Comparison of ENCODE assay signal across 9 cellular contexts in genomic region chr1:36411674-36412648, GRCh38. TPM values are rescaled to one million over a fixed set of nuclear protein-coding genes. Genes with fewer than 3 reads are reported as not detected.
DNase-seq lines count a peak whose midpoint lies in the region; ATAC-seq and TF ChIP-seq lines count a peak whose summit lies in the region.
"Had no signal": no experiment of that assay in that cellular context is flagged by ENCODE, and none has a peak within 500 bp of the region (broad histone marks: within the 10 kb centered on the region; RNA-seq: fewer than 3 reads in every experiment).

No MANE protein-coding gene starts in this region.

- no peaks in the 10 kb centered on the region for H3K9me3 Mint-ChIP-seq in CD8-positive, alpha-beta T cell
- H3K9me3 Mint-ChIP-seq in activated CD4-positive, alpha-beta T cell treated with anti-CD3 and anti-CD28 coated beads, Interleukin-2, amount 10 ng/mL, durations not matched to agents 7 days and 5 days = no peaks in the 10 kb centered on the region

- H3K4me3 ChIP-seq in CD8-positive, alpha-beta T cell (ENCODE audit: low read depth, low read length) = no peak overlapping the region
- H3K4me3 ChIP-seq in NB4 (ENCODE audit: low read depth, low read length) = no peak overlapping the region
- no peak overlapping the region for H3K4me3 ChIP-seq in esophagus squamous epithelium

- no peak overlapping the region for H3K4me3 Mint-ChIP-seq in CD8-positive, alpha-beta T cell
- peak overlapping the region; percentile 42 for H3K4me3 Mint-ChIP-seq in activated CD4-positive, alpha-beta T cell treated with anti-CD3 and anti-CD28 coated beads, Interleukin-2, amount 10 ng/mL, durations not matched to agents 7 days and 5 days

- WGBS in esophagus squamous epithelium, 2 donors = 36% methylated on average over 10 to 11 of the region's 11 CpGs

- TF ChIP-seq POLR2A in NB4 (IDR thresholded peaks at IDR 0.05; ENCODE audit: extremely low read depth, insufficient read length) (no peak), esophagus squamous epithelium (IDR thresholded peaks at IDR 0.05) (no peak)

- peaks cover 4% of the 10 kb centered on the region for H3K4me1 ChIP-seq in CD8-positive, alpha-beta T cell (ENCODE audit: insufficient read depth, low read length)
- H3K4me1 ChIP-seq in esophagus squamous epithelium = no peaks in the 10 kb centered on the region

- TF ChIP-seq CTCF in CD8-positive, alpha-beta T cell (IDR thresholded peaks at IDR 0.05) = no peak
- TF ChIP-seq CTCF in NB4 (IDR thresholded peaks at IDR 0.05; ENCODE audit: low read depth, low read length) (no peak), esophagus squamous epithelium (IDR thresholded peaks at IDR 0.05) (no peak)

- H3K36me3 ChIP-seq in CD8-positive, alpha-beta T cell (ENCODE audit: insufficient read depth, low read length) = no peaks in the 10 kb centered on the region
- H3K36me3 ChIP-seq in esophagus squamous epithelium = no peaks in the 10 kb centered on the region
- H3K36me3 ChIP-seq: neutrophil had no signal

- no peaks in the 10 kb centered on the region for H3K36me3 Mint-ChIP-seq in CD8-positive, alpha-beta T cell
- H3K36me3 Mint-ChIP-seq in activated CD4-positive, alpha-beta T cell treated with anti-CD3 and anti-CD28 coated beads, Interleukin-2, amount 10 ng/mL, durations not matched to agents 7 days and 5 days (ENCODE audit: low read depth) = no peaks in the 10 kb centered on the region

- H3K27ac Mint-ChIP-seq in CD8-positive, alpha-beta T cell = peak overlapping the region; percentile 32
- peak overlapping the region; percentile 95 for H3K27ac Mint-ChIP-seq in activated CD4-positive, alpha-beta T cell treated with anti-CD3 and anti-CD28 coated beads, Interleukin-2, amount 10 ng/mL, durations not matched to agents 7 days and 5 days

- DNase-seq in CD8-positive, alpha-beta T cell = peak in 2 of 7 experiments; percentile 11 to 48
- DNase-seq in NB4 (ENCODE audit: low read depth) (peak; percentile 79), iPS-NIHi11 (ENCODE audit: low spot score) (peak; percentile 24), esophagus squamous epithelium (lab: John Stamatoyannopoulos, UW) (no peak)
- peak; percentile 88 for DNase-seq in activated CD4-positive, alpha-beta T cell treated with anti-CD3 and anti-CD28 coated beads, Interleukin-2, amount 10 ng/mL, durations not matched to agents 7 days and 5 days

- intact Hi-C loops in CD8-positive, alpha-beta T cell (cut with DNase I, micrococcal nuclease) = no loop called here
- intact Hi-C loops in esophagus squamous epithelium (cut with DNase I) = no loop called here

- no peak overlapping the region for H3K27ac ChIP-seq in CD8-positive, alpha-beta T cell (ENCODE audit: low read depth, low read length)
- peak overlapping the region in 1 of 4 donors; percentile 6 for H3K27ac ChIP-seq in esophagus squamous epithelium
- H3K27ac ChIP-seq: neutrophil had no signal

- CTCF ChIA-PET in CD8-positive, alpha-beta T cell (lab: Charles Lee) = interaction anchor here (0.8 to 3.6 kb wide), 4 partner anchors 10 to 82 kb away, joined by 3 to 24 read pairs (median 6); partner anchors contain the start of gene LSM10
- CTCF ChIA-PET in activated CD4-positive, alpha-beta T cell treated with anti-CD3 and anti-CD28 coated beads, Interleukin-2, amount 10 ng/mL, durations not matched to agents 7 days and 5 days (lab: Charles Lee) = interaction anchor here (0.7 to 3.2 kb wide), 13 partner anchors 8 to 307 kb away, joined by 3 to 16 read pairs (median 4); partner anchors contain the start of gene LSM10

- no peaks in the 10 kb centered on the region for H3K27me3 Mint-ChIP-seq in CD8-positive, alpha-beta T cell (ENCODE audit: low read depth)
- no peaks in the 10 kb centered on the region for H3K27me3 Mint-ChIP-seq in activated CD4-positive, alpha-beta T cell treated with anti-CD3 and anti-CD28 coated beads, Interleukin-2, amount 10 ng/mL, durations not matched to agents 7 days and 5 days

- POLR2A ChIA-PET in CD8-positive, alpha-beta T cell (lab: Charles Lee) = interaction anchor here (0.6 kb wide), 1 partner anchor 276 kb away, joined by 3 read pairs; no protein-coding TSS in a partner anchor
- POLR2A ChIA-PET in activated CD4-positive, alpha-beta T cell treated with anti-CD3 and anti-CD28 coated beads, Interleukin-2, amount 10 ng/mL, durations not matched to agents 7 days and 5 days (lab: Charles Lee) = interaction anchor here (0.8 to 1.0 kb wide), 3 partner anchors 14 to 45 kb away, joined by 3 to 5 read pairs (median 5); partner anchors contain the start of gene LSM10

- ATAC-seq in CD8-positive, alpha-beta T cell = peak; percentile 96
- ATAC-seq in HG03342 (IDR thresholded peaks at IDR 0.05; ENCODE audit: unreplicated experiment) (no peak), HG03139 (IDR thresholded peaks at IDR 0.05; ENCODE audit: unreplicated experiment) (no peak), HG03175 (IDR thresholded peaks at IDR 0.05; ENCODE audit: unreplicated experiment) (no peak)

- H3K4me1 Mint-ChIP-seq in CD8-positive, alpha-beta T cell (ENCODE audit: low read depth) = peaks cover 12% of the 10 kb centered on the region
- peaks cover 29% of the 10 kb centered on the region for H3K4me1 Mint-ChIP-seq in activated CD4-positive, alpha-beta T cell treated with anti-CD3 and anti-CD28 coated beads, Interleukin-2, amount 10 ng/mL, durations not matched to agents 7 days and 5 days

- no peaks in the 10 kb centered on the region for H3K27me3 ChIP-seq in CD8-positive, alpha-beta T cell (ENCODE audit: insufficient read depth, low read length)
- H3K27me3 ChIP-seq in esophagus squamous epithelium = no peaks in the 10 kb centered on the region
- H3K27me3 ChIP-seq: neutrophil had no signal

- H3K9me3 ChIP-seq in CD8-positive, alpha-beta T cell (ENCODE audit: low read length) = no peaks in the 10 kb centered on the region
- H3K9me3 ChIP-seq in esophagus squamous epithelium = no peaks in the 10 kb centered on the region
- H3K9me3 ChIP-seq: neutrophil had no signal

RNA-seq across cellular contexts. Expression of gene LSM10, which starts 14.3 kb away (rescaled TPM):
- total RNA-seq in CD8-positive, alpha-beta T cell = 10 to 100 TPM; 20.9 to 21.4 TPM
- total RNA-seq in activated CD4-positive, alpha-beta T cell treated with anti-CD3 and anti-CD28 coated beads, Interleukin-2, amount 10 ng/mL, durations not matched to agents 7 days and 5 days = 10 to 100 TPM; 39.3 to 39.4 TPM
- total RNA-seq in esophagus squamous epithelium = 10 to 100 TPM in 3 of 4 donors, 1 to 10 TPM in 1; 8.5 to 29.4 (median 16.9) TPM

RNA-seq across cellular contexts. Expression of gene STK40, which starts 26.2 kb away (rescaled TPM):
- total RNA-seq in CD8-positive, alpha-beta T cell = 10 to 100 TPM; 13.4 to 16.9 TPM
- 10 to 100 TPM; 53.7 to 59.1 TPM for total RNA-seq in activated CD4-positive, alpha-beta T cell treated with anti-CD3 and anti-CD28 coated beads, Interleukin-2, amount 10 ng/mL, durations not matched to agents 7 days and 5 days
- 10 to 100 TPM; 34.5 to 59.7 (median 42.3) TPM for total RNA-seq in esophagus squamous epithelium

RNA-seq across cellular contexts. Expression of gene OSCP1, which starts 38.3 kb away (rescaled TPM):
- 1 to 10 TPM; 1.8 to 2.0 TPM for total RNA-seq in CD8-positive, alpha-beta T cell
- total RNA-seq in activated CD4-positive, alpha-beta T cell treated with anti-CD3 and anti-CD28 coated beads, Interleukin-2, amount 10 ng/mL, durations not matched to agents 7 days and 5 days = 1 to 10 TPM; 1.9 to 2.2 TPM
- 1 to 10 TPM; 2.4 to 6.8 (median 4.5) TPM for total RNA-seq in esophagus squamous epithelium

RNA-seq across cellular contexts. Expression of gene MRPS15, which starts 52.2 kb away (rescaled TPM):
- total RNA-seq in CD8-positive, alpha-beta T cell = 10 to 100 TPM; 37.9 to 45.4 TPM
- total RNA-seq in activated CD4-positive, alpha-beta T cell treated with anti-CD3 and anti-CD28 coated beads, Interleukin-2, amount 10 ng/mL, durations not matched to agents 7 days and 5 days = 100 to 1,000 TPM in 1 of 2 experiments, 10 to 100 TPM in 1; 81.9 to 101 TPM
- 10 to 100 TPM; 49.1 to 96.4 (median 74.0) TPM for total RNA-seq in esophagus squamous epithelium
